9 cellular contexts compared by ENCODE assay signal in the genomic region with DNA sequence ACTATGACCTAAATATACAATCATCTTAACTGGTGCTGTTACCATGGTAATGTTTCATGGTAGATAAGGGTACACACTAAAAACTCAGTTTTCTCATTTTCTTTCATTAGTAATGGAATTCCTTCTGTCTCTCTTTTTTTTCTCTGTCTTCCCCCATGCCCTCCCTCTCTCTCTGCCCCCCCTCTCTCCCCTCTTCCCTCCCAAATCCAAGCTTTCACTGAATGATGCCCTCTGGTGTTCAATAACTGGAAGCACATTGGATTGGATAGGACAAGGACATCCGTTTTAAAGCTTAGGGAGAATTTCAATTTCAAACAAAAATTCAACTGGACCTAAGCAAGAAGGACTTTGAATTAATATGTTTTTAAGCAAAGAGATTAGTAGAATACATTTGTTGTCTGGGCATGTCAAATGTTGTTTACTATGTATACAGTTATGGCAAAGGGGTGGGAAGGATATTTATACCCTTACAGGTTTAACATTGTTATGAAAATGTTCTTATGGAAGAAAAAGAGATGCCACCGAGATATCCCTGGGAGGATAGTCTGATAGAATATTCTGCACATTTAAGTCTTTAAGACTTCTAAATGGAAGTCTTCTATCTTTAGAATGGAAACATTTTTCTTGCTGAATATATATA. TPM values are rescaled to one million over a fixed set of nuclear protein-coding genes. Genes with fewer than 3 reads are reported as not detected.
DNase-seq lines count a peak whose midpoint lies in the region; FAIRE-seq and TF ChIP-seq lines count a peak whose summit lies in the region.
"Had no signal": no experiment of that assay in that cellular context is flagged by ENCODE, and none has a peak within 500 bp of the region (broad histone marks: within the 10 kb centered on the region; RNA-seq: fewer than 3 reads in every experiment).

No MANE protein-coding gene starts in this region.

- H3K23ac ChIP-seq in mesendoderm (ENCODE audit: low read length), result no peak overlapping the region

- H3K4me1 ChIP-seq in mesendoderm (ENCODE audit: control insufficient read depth, low read depth, low read length) (no peaks in the 10 kb centered on the region), small intestine (ENCODE audit: control insufficient read depth in 2 of 2, insufficient read depth in 1 of 2, low read depth in 1 of 2, low read length in 1 of 2) (no peaks in the 10 kb centered on the region)

- H2BK15ac ChIP-seq in mesendoderm (replicated peaks; ENCODE audit: low read depth), result no peak overlapping the region

- DNase-seq in EL (peak; percentile 17), LNCaP clone FGC (ENCODE audit: low read depth) (no peak), astrocyte of the hippocampus (ENCODE audit: low read depth, low spot score) (peak; percentile 14), mesendoderm (peak; percentile 76), ecto neural progenitor cell (ENCODE audit: low spot score) (no peak), posterior vena cava (ENCODE audit: low spot score) (no peak), NCI-H1436 (lab: John Stamatoyannopoulos, UW) (no peak), small intestine (no peak)
- DNase-seq: activated naive CD4-positive, alpha-beta T cell treated with Interleukin-2 at 50 U/mL for 16 hours had no signal

- H3K9ac ChIP-seq in mesendoderm (ENCODE audit: low read length), result no peak overlapping the region

- H2AK5ac ChIP-seq in mesendoderm (ENCODE audit: low read length), result no peak overlapping the region

- WGBS in mesendoderm (ENCODE audit: extremely low coverage, insufficient coverage, low lambda C conversion rate), result no CpG with 5 or more reads among the region's 2 CpGs
- WGBS in small intestine, 3 donors, result 27 to 39% (median 37%) methylated on average over 2 of the region's 2 CpGs

- H3K56ac ChIP-seq in mesendoderm (ENCODE audit: low read length), result no peak overlapping the region

- no peak overlapping the region for H4K5ac ChIP-seq in mesendoderm (ENCODE audit: low read length)

- no peaks in the 10 kb centered on the region for H3K9me3 ChIP-seq in small intestine (ENCODE audit: control insufficient read depth, low read depth)

- peak; percentile 68 for TF ChIP-seq CTCF in LNCaP clone FGC (IDR thresholded peaks at IDR 0.05; ENCODE audit: control insufficient read depth, extremely low read depth, insufficient read depth)

- H3K79me1 ChIP-seq in mesendoderm (ENCODE audit: low read length), result no peaks in the 10 kb centered on the region

- intact Hi-C loops in posterior vena cava (cut with DNase I), result no loop called here

- no peak for FAIRE-seq in small intestine (lab: Jason Lieb, UNC)

- no peaks in the 10 kb centered on the region for H3K79me2 ChIP-seq in mesendoderm (ENCODE audit: control insufficient read depth, insufficient read depth, low read length)

- no peak overlapping the region for H3K4ac ChIP-seq in mesendoderm (ENCODE audit: low read depth, low read length)

- H3K4me3 ChIP-seq in LNCaP clone FGC (ENCODE audit: low read depth, low read length) (no peak overlapping the region), mesendoderm (ENCODE audit: low read length) (no peak overlapping the region), small intestine (ENCODE audit: low read depth in 1 of 2, low read length in 2 of 2) (no peak overlapping the region)

- no peak overlapping the region for H2BK120ac ChIP-seq in mesendoderm (ENCODE audit: low read depth, low read length)

- H3K27ac ChIP-seq in mesendoderm (ENCODE audit: low read depth, low read length), result no peak overlapping the region
- H3K27ac ChIP-seq in small intestine (ENCODE audit: low read depth in 1 of 2, low read length in 1 of 2), result no peak overlapping the region

- peaks cover 33% of the 10 kb centered on the region for H3K27me3 ChIP-seq in mesendoderm (ENCODE audit: insufficient read depth, low read length, poor library complexity)
- H3K27me3 ChIP-seq in small intestine (ENCODE audit: control insufficient read depth in 2 of 2, insufficient read depth in 2 of 2, low read length in 2 of 2), result peaks cover 8 to 9% of the 10 kb centered on the region in 2 donors

- no peak overlapping the region for H2BK5ac ChIP-seq in mesendoderm (ENCODE audit: low read length)

- H3K4me2 ChIP-seq in mesendoderm (ENCODE audit: low read length), result no peak overlapping the region

- H4K8ac ChIP-seq in mesendoderm (ENCODE audit: low read depth, low read length), result no peak overlapping the region

- H3K36me3 ChIP-seq in mesendoderm (ENCODE audit: control insufficient read depth, insufficient read depth, low read length) (no peaks in the 10 kb centered on the region), small intestine (ENCODE audit: control insufficient read depth in 2 of 2, insufficient read depth in 2 of 2, low read length in 2 of 2) (no peaks in the 10 kb centered on the region)

- H3K18ac ChIP-seq in mesendoderm (ENCODE audit: low read length), result no peak overlapping the region

RNA-seq across cellular contexts. Expression of a gene that starts 6.1 kb away (rescaled TPM):
- not detected for polyA plus RNA-seq in mesendoderm (2013, experiment 1 of 2)
- polyA plus RNA-seq in mesendoderm (2013, experiment 2 of 2), result not detected
- total RNA-seq in posterior vena cava, result not detected
- polyA plus RNA-seq in small intestine, result under 1 TPM in 2 of 3 donors, not detected in 1; 0.27 to 0.49 TPM

Comparison
In these comparisons a context has a peak if more than half of its experiments do, and no peak if none do; other contexts are left out.
1. DNase-seq: peak in EL (single experiment), astrocyte of the hippocampus (single experiment) and mesendoderm (single experiment); none in LNCaP clone FGC (single experiment), ecto neural progenitor cell (single experiment), posterior vena cava (single experiment), NCI-H1436 (single experiment) and small intestine (single experiment).